ENCODE assay signal across 14 cellular contexts in the genomic region with DNA sequence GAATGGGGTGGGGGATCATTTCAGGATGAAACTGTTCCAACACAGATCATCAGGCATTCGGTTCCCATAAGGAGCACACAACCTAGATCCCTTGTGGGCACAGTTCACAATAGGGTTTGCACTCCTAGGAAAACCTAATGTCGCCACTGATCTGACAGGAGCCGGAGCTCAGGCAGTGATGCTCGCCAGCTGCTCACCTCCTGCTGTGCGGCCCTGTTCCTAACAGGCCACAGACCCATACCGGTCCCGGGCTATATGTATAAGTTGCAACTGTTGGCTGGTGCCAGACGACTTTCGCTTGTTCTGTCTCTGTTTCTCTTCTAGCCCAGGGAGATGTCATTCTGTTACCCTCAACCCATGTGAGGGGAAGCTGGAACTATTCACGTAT.
DNase-seq lines count a peak whose midpoint lies in the region; ATAC-seq and TF ChIP-seq lines count a peak whose summit lies in the region.
"Had no signal": no experiment of that assay in that cellular context is flagged by ENCODE, and none has a peak within 500 bp of the region (broad histone marks: within the 10 kb centered on the region; RNA-seq: fewer than 3 reads in every experiment).

No MANE protein-coding gene starts in this region.

- H3K4me3 ChIP-seq in right atrium auricular region (no peak overlapping the region), uterus (no peak overlapping the region)
- no peak overlapping the region for H3K4me3 ChIP-seq in naive thymus-derived CD4-positive, alpha-beta T cell (ENCODE audit: low read length)

- CTCF ChIA-PET in naive thymus-derived CD4-positive, alpha-beta T cell (lab: Charles Lee): interaction anchor here (1.8 to 2.0 kb wide), 2 partner anchors 17 to 175 kb away, joined by 4 to 7 read pairs; no protein-coding TSS in a partner anchor

- no peak overlapping the region for H3K4ac ChIP-seq in H9 (ENCODE audit: low read depth, low read length)

- no peaks in the 10 kb centered on the region for H4K20me1 ChIP-seq in H9 (ENCODE audit: control insufficient read depth, insufficient read depth, insufficient read length)

- no peak overlapping the region for H2BK20ac ChIP-seq in H9 (ENCODE audit: low read depth, low read length, poor library complexity, severe bottlenecking)

- no peak overlapping the region for H2BK12ac ChIP-seq in H9 (ENCODE audit: insufficient read length, low read depth, low read length)

- ATAC-seq in naive thymus-derived CD4-positive, alpha-beta T cell: no peak

- H3K79me1 ChIP-seq in H9 (ENCODE audit: insufficient read depth, low read depth, low read length, poor library complexity, severe bottlenecking): no peaks in the 10 kb centered on the region

- TF ChIP-seq POLR2A in uterus (IDR thresholded peaks at IDR 0.05): no peak

- no peak overlapping the region for H3K14ac ChIP-seq in H9 (ENCODE audit: insufficient read depth, low read length)

- no peaks in the 10 kb centered on the region for H3K9me3 Mint-ChIP-seq in activated naive CD8-positive, alpha-beta T cell (ENCODE audit: low read depth)
- H3K9me3 Mint-ChIP-seq in activated naive CD8-positive, alpha-beta T cell treated with anti-CD3 and anti-CD28 coated beads for 36 hours: no peaks in the 10 kb centered on the region
- H3K9me3 Mint-ChIP-seq in T-helper 2 cell treated with Interferon-gamma antibody and Interleukin-4, amounts not matched to agents 5 μg/mL and 100 μg/mL, for 36 hours: no peaks in the 10 kb centered on the region
- no peaks in the 10 kb centered on the region for H3K9me3 Mint-ChIP-seq in H9
- peaks cover 0 to 1% (median 0%) of the 10 kb centered on the region in 11 donors for H3K9me3 Mint-ChIP-seq in naive thymus-derived CD4-positive, alpha-beta T cell

- H3K36me3 ChIP-seq in right atrium auricular region (no peaks in the 10 kb centered on the region), uterus (no peaks in the 10 kb centered on the region)
- peaks cover 0 to 7% (median 0%) of the 10 kb centered on the region in 3 experiments for H3K36me3 ChIP-seq in naive thymus-derived CD4-positive, alpha-beta T cell (ENCODE audit: control insufficient read depth in 2 of 3, insufficient read depth in 3 of 3, low read length in 3 of 3)

- no peak overlapping the region for H4K91ac ChIP-seq in H9 (ENCODE audit: insufficient read length, low read depth, low read length)

- H3K27me3 Mint-ChIP-seq in activated naive CD8-positive, alpha-beta T cell: no peaks in the 10 kb centered on the region
- H3K27me3 Mint-ChIP-seq in activated naive CD8-positive, alpha-beta T cell treated with anti-CD3 and anti-CD28 coated beads for 36 hours: no peaks in the 10 kb centered on the region
- no peaks in the 10 kb centered on the region for H3K27me3 Mint-ChIP-seq in T-helper 2 cell treated with Interferon-gamma antibody and Interleukin-4, amounts not matched to agents 5 μg/mL and 100 μg/mL, for 36 hours (ENCODE audit: low read depth)
- H3K27me3 Mint-ChIP-seq in H9 (ENCODE audit: low read depth): peaks cover 3% of the 10 kb centered on the region
- H3K27me3 Mint-ChIP-seq in naive thymus-derived CD4-positive, alpha-beta T cell: no peaks in the 10 kb centered on the region

- no peak overlapping the region for H3K4me2 ChIP-seq in H9 (ENCODE audit: insufficient read depth, insufficient read length, low read length)
- H3K4me2 ChIP-seq: SK-N-SH had no signal

- no peak overlapping the region for H3K4me3 Mint-ChIP-seq in activated naive CD8-positive, alpha-beta T cell
- H3K4me3 Mint-ChIP-seq in activated naive CD8-positive, alpha-beta T cell treated with anti-CD3 and anti-CD28 coated beads for 36 hours: no peak overlapping the region
- H3K4me3 Mint-ChIP-seq in T-helper 2 cell treated with Interferon-gamma antibody and Interleukin-4, amounts not matched to agents 5 μg/mL and 100 μg/mL, for 36 hours: no peak overlapping the region
- H3K4me3 Mint-ChIP-seq in H9: no peak overlapping the region
- peak overlapping the region in 1 of 10 donors; percentile 10 for H3K4me3 Mint-ChIP-seq in naive thymus-derived CD4-positive, alpha-beta T cell

- H3K4me1 Mint-ChIP-seq in activated naive CD8-positive, alpha-beta T cell (ENCODE audit: low read depth): peaks cover 62% of the 10 kb centered on the region
- peaks cover 58% of the 10 kb centered on the region for H3K4me1 Mint-ChIP-seq in activated naive CD8-positive, alpha-beta T cell treated with anti-CD3 and anti-CD28 coated beads for 36 hours
- H3K4me1 Mint-ChIP-seq in T-helper 2 cell treated with Interferon-gamma antibody and Interleukin-4, amounts not matched to agents 5 μg/mL and 100 μg/mL, for 36 hours (ENCODE audit: low read depth): peaks cover 30% of the 10 kb centered on the region
- peaks cover 11 to 12% of the 10 kb centered on the region in 2 experiments for H3K4me1 Mint-ChIP-seq in H9
- peaks cover 40 to 76% (median 56%) of the 10 kb centered on the region in 7 donors for H3K4me1 Mint-ChIP-seq in naive thymus-derived CD4-positive, alpha-beta T cell

- no peak overlapping the region for H3T11ph ChIP-seq in H9 (ENCODE audit: low read length)

- no peaks in the 10 kb centered on the region for H3K27me3 ChIP-seq in right atrium auricular region
- no peaks in the 10 kb centered on the region for H3K27me3 ChIP-seq in uterus
- H3K27me3 ChIP-seq in H9 (ENCODE audit: insufficient read depth, low read length): no peaks in the 10 kb centered on the region
- H3K27me3 ChIP-seq in naive thymus-derived CD4-positive, alpha-beta T cell (ENCODE audit: control insufficient read depth in 2 of 2, insufficient read depth in 2 of 2, low read length in 2 of 2): no peaks in the 10 kb centered on the region

- no peak overlapping the region for H3K56ac ChIP-seq in H9 (ENCODE audit: insufficient read length, low read depth, low read length)

- H2AK5ac ChIP-seq in H9 (ENCODE audit: insufficient read length, low read length): no peak overlapping the region

- no peak for TF ChIP-seq CTCF in right atrium auricular region (IDR thresholded peaks at IDR 0.05)
- TF ChIP-seq CTCF in uterus (IDR thresholded peaks at IDR 0.05): no peak
- no peak for TF ChIP-seq CTCF in H9 (conservative IDR thresholded peaks at IDR 0.05)

- no peaks in the 10 kb centered on the region for H3K79me2 ChIP-seq in H9 (ENCODE audit: insufficient read depth, low read length)

- no CpG with 5 or more reads among the region's 10 CpGs for WGBS in H9 (ENCODE audit: extremely low coverage, insufficient read length, low lambda C conversion rate)

- POLR2A ChIA-PET in naive thymus-derived CD4-positive, alpha-beta T cell (lab: Charles Lee): interaction anchor here (0.9 to 1.9 kb wide), 3 partner anchors 13 to 169 kb away, joined by 3 to 8 read pairs (median 5); no protein-coding TSS in a partner anchor

- peak overlapping the region; percentile 30 to 35 for H3K27ac ChIP-seq in right atrium auricular region
- H3K27ac ChIP-seq in uterus: peak overlapping the region; percentile 85 to 86
- no peak overlapping the region for H3K27ac ChIP-seq in H9 (ENCODE audit: insufficient read length, low read depth, low read length)
- H3K27ac ChIP-seq in naive thymus-derived CD4-positive, alpha-beta T cell (ENCODE audit: low read depth, low read length): no peak overlapping the region

- H3K23ac ChIP-seq in H9 (ENCODE audit: insufficient read length, low read depth, low read length): no peak overlapping the region

- no peak overlapping the region for H4K5ac ChIP-seq in H9 (ENCODE audit: insufficient read length, low read depth, low read length)

- peaks cover 13% of the 10 kb centered on the region for H3K36me3 Mint-ChIP-seq in activated naive CD8-positive, alpha-beta T cell
- peaks cover 27% of the 10 kb centered on the region for H3K36me3 Mint-ChIP-seq in activated naive CD8-positive, alpha-beta T cell treated with anti-CD3 and anti-CD28 coated beads for 36 hours
- H3K36me3 Mint-ChIP-seq in T-helper 2 cell treated with Interferon-gamma antibody and Interleukin-4, amounts not matched to agents 5 μg/mL and 100 μg/mL, for 36 hours (ENCODE audit: low read depth): peaks cover 24% of the 10 kb centered on the region
- H3K36me3 Mint-ChIP-seq in H9 (ENCODE audit: insufficient read depth in 1 of 3, low read depth in 3 of 3): no peaks in the 10 kb centered on the region
- peaks cover 0 to 24% (median 15%) of the 10 kb centered on the region in 5 donors for H3K36me3 Mint-ChIP-seq in naive thymus-derived CD4-positive, alpha-beta T cell

- no peak overlapping the region for H4K8ac ChIP-seq in H9 (replicated peaks; ENCODE audit: insufficient read length, low read depth, low read length)

- no peak overlapping the region for H2AFZ ChIP-seq in H9 (ENCODE audit: low read length)

- intact Hi-C loops in uterus (cut with DNase I; ENCODE audit: low total_unique reads): no loop called here
- intact Hi-C loops in naive thymus-derived CD4-positive, alpha-beta T cell (cut with micrococcal nuclease): no loop called here

- DNase-seq in activated naive CD8-positive, alpha-beta T cell treated with anti-CD3 and anti-CD28 coated beads for 36 hours: no peak
- DNase-seq in NCI-H345 (lab: John Stamatoyannopoulos, UW) (peak; percentile 69), right atrium auricular region (ENCODE audit: low spot score) (no peak), uterus (no peak), H9 (no peak)
- DNase-seq in T-helper 2 cell treated with Interferon-gamma antibody and Interleukin-4, amounts not matched to agents 5 μg/mL and 100 μg/mL, for 36 hours (ENCODE audit: low spot score): no peak
- no peak for DNase-seq in naive thymus-derived CD4-positive, alpha-beta T cell
- DNase-seq: activated CD4-positive, alpha-beta T cell treated with anti-CD3 and anti-CD28 coated beads for 1 hour; activated effector memory CD4-positive, alpha-beta T cell treated with anti-CD3 and anti-CD28 coated beads, Interleukin-2, amount 50 U/mL, for 16 hours; caudate nucleus; erythroblast; SK-N-SH; small intestine had no signal

- H3K4me1 ChIP-seq in right atrium auricular region: peaks cover 0 to 22% of the 10 kb centered on the region in 2 donors
- H3K4me1 ChIP-seq in uterus: peaks cover 0 to 11% of the 10 kb centered on the region in 2 donors
- H3K4me1 ChIP-seq in H9 (ENCODE audit: insufficient read depth, low read length): no peaks in the 10 kb centered on the region
- peaks cover 35 to 37% of the 10 kb centered on the region in 2 donors for H3K4me1 ChIP-seq in naive thymus-derived CD4-positive, alpha-beta T cell (ENCODE audit: control insufficient read depth in 2 of 2, insufficient read depth in 2 of 2, low read length in 2 of 2)

- H3K27ac Mint-ChIP-seq in activated naive CD8-positive, alpha-beta T cell: peak overlapping the region; percentile 41
- no peak overlapping the region for H3K27ac Mint-ChIP-seq in activated naive CD8-positive, alpha-beta T cell treated with anti-CD3 and anti-CD28 coated beads for 36 hours
- H3K27ac Mint-ChIP-seq in T-helper 2 cell treated with Interferon-gamma antibody and Interleukin-4, amounts not matched to agents 5 μg/mL and 100 μg/mL, for 36 hours: no peak overlapping the region
- H3K27ac Mint-ChIP-seq in H9: no peak overlapping the region
- peak overlapping the region in 3 of 9 donors; percentile 4 to 46 (median 31) for H3K27ac Mint-ChIP-seq in naive thymus-derived CD4-positive, alpha-beta T cell

- no peak overlapping the region for H2BK5ac ChIP-seq in H9 (ENCODE audit: insufficient read length, low read length)

- no peak overlapping the region for H3K18ac ChIP-seq in H9 (ENCODE audit: insufficient read length, low read depth, low read length)

- H2BK15ac ChIP-seq in H9 (ENCODE audit: low read depth, low read length): no peak overlapping the region

- no peak overlapping the region for H3K9ac ChIP-seq in H9 (ENCODE audit: extremely low read depth, insufficient read length, low read length)
- H3K9ac ChIP-seq: SK-N-SH had no signal

- H3K9me3 ChIP-seq in right atrium auricular region (no peaks in the 10 kb centered on the region), uterus (no peaks in the 10 kb centered on the region), H9 (ENCODE audit: control insufficient read depth, low read depth, low read length) (no peaks in the 10 kb centered on the region)
- no peaks in the 10 kb centered on the region for H3K9me3 ChIP-seq in naive thymus-derived CD4-positive, alpha-beta T cell (ENCODE audit: control insufficient read depth in 2 of 3, low read length in 3 of 3)
- H3K9me3 ChIP-seq: SK-N-SH had no signal

- no peak overlapping the region for H2BK120ac ChIP-seq in H9 (ENCODE audit: low read depth, low read length, poor library complexity, severe bottlenecking)

- no peaks in the 10 kb centered on the region for H3K23me2 ChIP-seq in H9 (ENCODE audit: insufficient read length, low read depth, low read length, poor library complexity, severe bottlenecking)

Comparison
In these comparisons a context has a peak if more than half of its experiments do, and no peak if none do; other contexts are left out.
1. H3K27ac ChIP-seq: peak in right atrium auricular region (2 of 2) and uterus (2 of 2); none in H9 (single experiment) and naive thymus-derived CD4-positive, alpha-beta T cell (single experiment).